ENCODE assay signal across 16 cellular contexts in the genomic region with DNA sequence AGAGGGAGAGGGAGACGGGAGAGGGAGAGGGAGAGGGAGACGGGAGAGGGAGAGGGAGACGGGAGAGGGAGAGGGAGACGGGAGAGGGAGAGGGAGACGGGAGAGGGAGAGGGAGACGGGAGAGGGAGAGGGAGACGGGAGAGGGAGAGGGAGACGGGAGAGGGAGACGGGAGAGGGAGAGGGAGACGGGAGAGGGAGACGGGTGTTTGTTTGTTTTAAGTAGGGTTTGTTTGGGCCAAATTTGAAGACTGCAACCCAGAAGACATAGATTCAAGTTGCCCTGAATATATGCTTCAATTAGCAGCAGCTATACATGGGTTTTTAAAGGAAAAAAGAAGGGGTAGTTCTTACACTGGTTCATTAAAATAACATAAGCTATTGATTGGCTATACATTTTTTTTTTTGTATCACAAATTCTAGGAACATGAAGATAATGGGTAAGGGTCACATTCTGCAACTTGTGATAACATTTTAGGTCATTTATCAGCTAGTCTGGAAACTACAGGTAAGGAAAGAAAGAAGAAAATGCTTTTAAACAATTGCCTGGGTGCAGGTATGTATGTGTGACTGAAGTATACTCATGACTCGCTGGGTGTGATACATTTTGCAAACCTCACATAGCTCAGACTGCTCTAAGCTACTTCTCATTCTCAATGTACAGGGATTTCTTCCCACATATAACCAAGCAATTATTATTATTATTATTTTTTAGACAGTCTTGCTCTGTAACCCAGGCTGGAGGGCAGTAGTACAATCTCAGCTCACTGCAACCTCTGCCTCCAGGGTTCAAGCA.
"Had no signal": no experiment of that assay in that cellular context is flagged by ENCODE, and none has a peak within 500 bp of the region (broad histone marks: within the 10 kb centered on the region; RNA-seq: fewer than 3 reads in every experiment).

No MANE protein-coding gene starts in this region.

- H3K27me3 Mint-ChIP-seq: naive thymus-derived CD8-positive, alpha-beta T cell had no signal

- H3K4me1 ChIP-seq: lower lobe of right lung, right atrium auricular region, upper lobe of right lung had no signal

- H3K4me3 ChIP-seq: coronary artery, lower lobe of right lung, mucosa of descending colon, right atrium auricular region, upper lobe of right lung had no signal

- ATAC-seq: lower lobe of right lung; mucosa of descending colon; naive thymus-derived CD8-positive, alpha-beta T cell; upper lobe of right lung had no signal

- H3K27ac ChIP-seq: coronary artery, lower lobe of right lung, right atrium auricular region, upper lobe of right lung had no signal

- H3K4me3 Mint-ChIP-seq: activated CD4-positive, alpha-beta memory T cell treated with anti-CD3 and anti-CD28 coated beads, Interleukin-2, amount 10 ng/mL, durations not matched to agents 7 days and 5 days; naive thymus-derived CD8-positive, alpha-beta T cell had no signal

- DNase-seq: activated CD4-positive, alpha-beta memory T cell treated with anti-CD3 and anti-CD28 coated beads, Interleukin-2, amount 10 ng/mL, durations not matched to agents 7 days and 5 days; activated CD8-positive, alpha-beta memory T cell treated with anti-CD3 and anti-CD28 coated beads, Interleukin-2, amount 50 U/mL, for 4 hours; activated naive CD4-positive, alpha-beta T cell treated with Interleukin-2 at 50 U/mL for 16 hours; central memory CD4-positive, alpha-beta T cell; effector CD4-positive, alpha-beta T cell; hypothalamus; lower lobe of right lung; mucosa of descending colon; naive thymus-derived CD8-positive, alpha-beta T cell; small intestine; stimulated activated naive CD4-positive, alpha-beta T cell; substantia nigra; T-helper 9 cell; upper lobe of right lung had no signal

- H3K9me3 ChIP-seq: lower lobe of right lung, mucosa of descending colon, right atrium auricular region, upper lobe of right lung had no signal

- H3K36me3 ChIP-seq: lower lobe of right lung, right atrium auricular region, upper lobe of right lung had no signal

- H3K4me1 Mint-ChIP-seq: activated CD4-positive, alpha-beta memory T cell treated with anti-CD3 and anti-CD28 coated beads, Interleukin-2, amount 10 ng/mL, durations not matched to agents 7 days and 5 days had no signal

- H3K27ac Mint-ChIP-seq: activated CD4-positive, alpha-beta memory T cell treated with anti-CD3 and anti-CD28 coated beads, Interleukin-2, amount 10 ng/mL, durations not matched to agents 7 days and 5 days had no signal

- H3K27me3 ChIP-seq: right atrium auricular region, upper lobe of right lung had no signal
